ENCODE assay signal across 10 cellular contexts in genomic region chr18:9937-10336, GRCh38. TPM values are rescaled to one million over a fixed set of nuclear protein-coding genes. Genes with fewer than 3 reads are reported as not detected.
"Had no signal": no experiment of that assay in that cellular context is flagged by ENCODE, and none has a peak within 500 bp of the region (broad histone marks: within the 10 kb centered on the region; RNA-seq: fewer than 3 reads in every experiment).

No MANE protein-coding gene starts in this region.

RNA-seq across cellular contexts. Expression of gene TUBB8B, which starts 39.5 kb away (rescaled TPM):
- total RNA-seq: activated CD4-positive, alpha-beta memory T cell treated with anti-CD3 and anti-CD28 coated beads for 36 hours; activated CD4-positive, alpha-beta T cell treated with anti-CD3 and anti-CD28 coated beads for 36 hours; astrocyte; bronchial epithelial cell; LHCN-M2; MCF 10A; PC-3; Peyer's patch; T-cell; T-helper 17 cell had no signal
